23 cellular contexts compared by ENCODE assay signal in the genomic region with DNA sequence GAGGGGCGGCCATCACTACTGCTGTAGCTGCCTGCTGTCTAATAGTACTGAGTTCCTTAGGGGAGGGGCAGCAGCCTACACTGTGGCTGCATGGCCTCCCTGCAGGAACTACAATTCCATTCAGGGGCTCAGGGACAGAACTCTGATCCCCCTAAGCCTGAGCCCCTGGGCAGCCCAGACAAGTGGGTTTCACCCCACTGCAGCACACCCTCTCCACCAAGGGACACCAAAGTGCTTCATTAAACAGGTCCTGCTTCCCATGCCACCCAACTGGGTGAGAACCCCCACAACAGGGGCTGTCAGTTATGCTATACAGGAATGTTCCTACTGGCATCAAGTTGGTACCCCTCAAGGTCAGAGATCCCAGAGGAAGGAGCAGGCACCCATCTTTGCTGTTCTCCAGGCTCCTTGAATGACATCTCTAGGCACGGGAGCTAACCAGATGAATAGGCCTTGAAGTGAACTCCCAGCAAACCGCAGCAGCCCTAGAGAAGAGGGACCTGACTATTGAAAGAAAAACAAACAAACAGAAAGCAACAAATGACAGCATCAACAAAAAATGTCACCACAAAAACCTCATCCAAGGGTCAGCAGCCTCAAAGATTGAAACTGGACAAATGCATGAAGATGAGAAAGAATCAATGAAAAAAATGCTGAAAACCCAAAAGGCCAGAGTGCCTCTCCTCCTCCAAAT.
"Had no signal": no experiment of that assay in that cellular context is flagged by ENCODE, and none has a peak within 500 bp of the region (broad histone marks: within the 10 kb centered on the region; RNA-seq: fewer than 3 reads in every experiment).

No MANE protein-coding gene starts in this region.

- H3K4me3 ChIP-seq: PC-9, SK-N-MC had no signal

- ATAC-seq: activated T-cell treated with anti-CD3 and anti-CD28 coated beads, Interleukin-2, amount 50 U/mL, for 4 hours; activated T-helper 17 cell treated with anti-CD3 and anti-CD28 coated beads, Interleukin-2, amount 50 U/mL, for 72 hours; T-cell had no signal

- H2AFZ ChIP-seq: PC-9 had no signal

- H3K4me2 ChIP-seq: PC-9 had no signal

- H3K27ac ChIP-seq: PC-9, SK-N-MC, VCaP had no signal

- DNase-seq: activated CD4-positive, alpha-beta memory T cell treated with anti-CD3 and anti-CD28 coated beads for 36 hours; activated CD4-positive, alpha-beta T cell treated with anti-CD3 and anti-CD28 coated beads, Interleukin-2, amount 10 ng/mL, durations not matched to agents 7 days and 5 days; activated CD4-positive, CD25-positive, alpha-beta regulatory T cell; activated CD8-positive, alpha-beta memory T cell treated with anti-CD3 and anti-CD28 coated beads for 24 hours; activated gamma-delta T cell; activated naive CD4-positive, alpha-beta T cell treated with anti-CD3 and anti-CD28 coated beads for 36 hours; activated T-cell treated with anti-CD3 and anti-CD28 coated beads, Interleukin-2, amount 50 U/mL, for 4 hours; central memory CD4-positive, alpha-beta T cell; KG1; MM.1S; NCI-H1105 treated with DMSO at 0.1 percent for 48 hours; NCI-H1436 treated with DMSO at 0.1 percent for 48 hours; NCI-H187; NCI-H2081 treated with DMSO at 0.1 percent for 48 hours; NCI-H446; NCI-H524; PC-9; SIG-M5; T-cell; T-helper 2 cell had no signal
